12 cellular contexts compared by ENCODE assay signal in the genomic region with DNA sequence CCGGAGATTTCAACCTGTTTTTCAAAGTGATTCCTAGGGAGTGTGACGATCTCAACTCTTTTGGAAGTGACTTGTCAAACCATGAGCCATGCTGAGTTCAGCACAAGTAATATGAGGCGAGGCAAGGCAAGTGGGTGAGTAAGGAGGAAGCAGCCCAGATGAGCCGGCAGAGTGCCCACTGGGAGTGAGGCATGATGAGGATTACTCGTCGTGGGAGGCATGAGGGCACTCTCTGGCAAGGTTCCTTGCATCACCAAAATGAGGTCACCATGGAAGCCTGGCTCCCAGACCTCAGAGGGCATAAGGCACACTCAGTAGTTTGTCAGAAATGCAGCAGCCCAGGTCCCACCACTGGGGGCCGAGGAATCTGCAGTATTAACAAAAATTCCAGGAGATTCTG.
DNase-seq lines count a peak whose midpoint lies in the region; ATAC-seq, FAIRE-seq and TF ChIP-seq lines count a peak whose summit lies in the region.
"Had no signal": no experiment of that assay in that cellular context is flagged by ENCODE, and none has a peak within 500 bp of the region (broad histone marks: within the 10 kb centered on the region; RNA-seq: fewer than 3 reads in every experiment).

No MANE protein-coding gene starts in this region.

- no peaks in the 10 kb centered on the region for H3K27me3 ChIP-seq in AG04450 (ENCODE audit: control insufficient read depth, insufficient read depth, low read length)
- H3K27me3 ChIP-seq in left lung, result no peaks in the 10 kb centered on the region

- CTCF ChIA-PET in AG04450 (lab: Charles Lee), result no interaction called here

- H3K4me3 ChIP-seq in AG04450 (ENCODE audit: low read depth, low read length) (no peak overlapping the region), left lung (no peak overlapping the region)

- H3K27ac Mint-ChIP-seq in activated naive CD4-positive, alpha-beta T cell treated with anti-CD3 and anti-CD28 coated beads, Interleukin-2, amount 50 U/mL, for 72 hours, result no peak overlapping the region

- ATAC-seq in left lung, result peak; percentile 47
- ATAC-seq in activated naive CD4-positive, alpha-beta T cell treated with anti-CD3 and anti-CD28 coated beads, Interleukin-2, amount 50 U/mL, for 72 hours, result no peak
- no peak for ATAC-seq in HG02938 (IDR thresholded peaks at IDR 0.05; ENCODE audit: unreplicated experiment)
- no peak for ATAC-seq in GM18519 (IDR thresholded peaks at IDR 0.05; ENCODE audit: low FRiP score, unreplicated experiment)

- no peak for FAIRE-seq in HTR-8/SVneo (lab: Jason Lieb, UNC)
- FAIRE-seq: endometrium had no signal

- intact Hi-C loops in left lung (cut with DNase I), result no loop called here

- H3K9me3 ChIP-seq in AG04450 (ENCODE audit: control insufficient read depth, insufficient read depth, low read length) (no peaks in the 10 kb centered on the region), left lung (no peaks in the 10 kb centered on the region)

- H3K36me3 Mint-ChIP-seq in activated naive CD4-positive, alpha-beta T cell treated with anti-CD3 and anti-CD28 coated beads, Interleukin-2, amount 50 U/mL, for 72 hours, result no peaks in the 10 kb centered on the region

- H3K27ac ChIP-seq in AG04450 (ENCODE audit: low read depth, low read length) (no peak overlapping the region), left lung (no peak overlapping the region)
- H3K27ac ChIP-seq: HL-60 had no signal

- H3K9me3 Mint-ChIP-seq in activated naive CD4-positive, alpha-beta T cell treated with anti-CD3 and anti-CD28 coated beads, Interleukin-2, amount 50 U/mL, for 72 hours, result peaks cover 0 to 8% of the 10 kb centered on the region in 2 donors

- DNase-seq in AG04450 (ENCODE audit: low read depth, low spot score) (peak; percentile 63), HTR-8/SVneo (ENCODE audit: insufficient read length, low spot score) (peak; percentile 23), brain pericyte (ENCODE audit: low read depth, low spot score) (peak; percentile 63), left lung (no peak), NCI-H2196 (lab: John Stamatoyannopoulos, UW; ENCODE audit: unreplicated experiment) (no peak)
- DNase-seq in activated naive CD4-positive, alpha-beta T cell treated with anti-CD3 and anti-CD28 coated beads, Interleukin-2, amount 50 U/mL, for 72 hours (ENCODE audit: low spot score in 2 of 2), result no peak
- DNase-seq: DMS153; NK-92 treated with Interleukin-12 subunit alpha and Interleukin-12 subunit beta, amount 100 ng/mL, for 24 hours had no signal

- H3K36me3 ChIP-seq in left lung, result no peaks in the 10 kb centered on the region

- H3K4me1 ChIP-seq in left lung, result no peaks in the 10 kb centered on the region

- TF ChIP-seq CTCF in AG04450 (IDR thresholded peaks at IDR 0.05; ENCODE audit: low read depth, low read length) (0 out of 2 replicates have a peak, but pooled peaks have one; percentile 3), left lung (IDR thresholded peaks at IDR 0.05) (no peak)

- POLR2A ChIA-PET in AG04450 (lab: Yijun Ruan, JAX), result no interaction called here

Comparison
In these comparisons a context has a peak if more than half of its experiments do, and no peak if none do; other contexts are left out.
1. DNase-seq: peak in AG04450 (single experiment), HTR-8/SVneo (single experiment) and brain pericyte (single experiment); none in left lung (0 of 2), activated naive CD4-positive, alpha-beta T cell treated with anti-CD3 and anti-CD28 coated beads, Interleukin-2, amount 50 U/mL, for 72 hours (0 of 2) and NCI-H2196 (single experiment).